ENCODE assay signal across 4 cellular contexts in genomic region chr3:55911256-55911655, GRCh38.
"Had no signal": no experiment of that assay in that cellular context is flagged by ENCODE, and none has a peak within 500 bp of the region (broad histone marks: within the 10 kb centered on the region; RNA-seq: fewer than 3 reads in every experiment).

No MANE protein-coding gene starts in this region.

- H3K4me3 Mint-ChIP-seq: IgD-negative memory B cell had no signal

- H3K27ac Mint-ChIP-seq: IgD-negative memory B cell had no signal

- H3K4me3 ChIP-seq: K562 had no signal

- H3K27me3 Mint-ChIP-seq: IgD-negative memory B cell had no signal

- H3K27ac ChIP-seq: HL-60 had no signal

- H3K36me3 Mint-ChIP-seq: IgD-negative memory B cell had no signal

- ATAC-seq: HepG2, K562 had no signal
